ENCODE assay signal across 1 cellular context in genomic region chr6:149166324-149166723, GRCh38.
TF ChIP-seq lines count a peak whose summit lies in the region.

No MANE protein-coding gene starts in this region.

TF ChIP-seq in SK-N-SH, 30 proteins besides CTCF, POLR2A, EP300 and RAD21 (continued from another document):
- TF ChIP-seq POLR2AphosphoS5 (IDR thresholded peaks at IDR 0.05; ENCODE audit: low read depth, low read length) = no peak
- no peak for TF ChIP-seq ZBTB33 (IDR thresholded peaks at IDR 0.05; ENCODE audit: borderline replicate concordance, low read depth)
- no peak for TF ChIP-seq YY1 (IDR thresholded peaks at IDR 0.05; ENCODE audit: low read depth)
- TF ChIP-seq PBX3 (IDR thresholded peaks at IDR 0.05) = peak; percentile 29; the same call in 1 of the 2 replicates
- 0 out of 2 replicates have a peak, but pooled peaks have one; percentile 23 for TF ChIP-seq RFX5 (IDR thresholded peaks at IDR 0.05; ENCODE audit: low read length)
- peak; percentile 13; the same call in 1 of the 2 replicates for TF ChIP-seq SMC3 (IDR thresholded peaks at IDR 0.05; ENCODE audit: low read depth, low read length)
- no peak for TF ChIP-seq RXRA (IDR thresholded peaks at IDR 0.05; ENCODE audit: borderline replicate concordance, low read depth)
- peak; percentile 8; the same call in 1 of the 2 replicates for TF ChIP-seq JUND (IDR thresholded peaks at IDR 0.05)
- TF ChIP-seq TCF12 (IDR thresholded peaks at IDR 0.05) = peak; percentile 58; the same call in 1 of the 2 replicates
- peak; percentile 53; the same call in 1 of the 2 replicates for TF ChIP-seq NFIC (IDR thresholded peaks at IDR 0.05; ENCODE audit: borderline replicate concordance)
